ENCODE assay signal across 17 cellular contexts in the genomic region with DNA sequence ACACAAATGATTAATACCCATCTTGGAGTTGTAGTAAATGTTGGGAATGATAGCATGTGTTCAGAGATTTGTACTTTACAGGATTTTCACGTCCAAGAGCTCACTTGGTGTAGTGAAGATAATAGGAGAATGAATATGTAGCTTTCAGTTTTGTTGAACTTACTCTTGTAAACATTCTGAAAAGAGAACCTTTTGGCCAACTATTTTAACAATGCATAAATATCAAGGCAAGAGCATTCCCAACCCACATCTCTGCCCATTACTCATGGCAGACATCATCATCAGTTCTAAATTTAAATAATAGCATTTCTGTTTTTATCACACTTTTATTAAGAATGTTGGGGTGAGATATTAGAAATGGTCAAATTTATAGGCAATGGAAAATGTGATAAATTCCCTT.
DNase-seq lines count a peak whose midpoint lies in the region; ATAC-seq and TF ChIP-seq lines count a peak whose summit lies in the region.
"Had no signal": no experiment of that assay in that cellular context is flagged by ENCODE, and none has a peak within 500 bp of the region (broad histone marks: within the 10 kb centered on the region; RNA-seq: fewer than 3 reads in every experiment).

No MANE protein-coding gene starts in this region.

- H3K27me3 ChIP-seq in GM23248 (replicated peaks; ENCODE audit: insufficient read depth) (no peaks in the 10 kb centered on the region), gastroesophageal sphincter (no peaks in the 10 kb centered on the region), skeletal muscle satellite cell (ENCODE audit: control insufficient read depth, insufficient read depth, low read length) (no peaks in the 10 kb centered on the region)
- H3K27me3 ChIP-seq: BE2C had no signal

- in situ Hi-C loops in GM23248 (cut with MboI): no loop called here

- H4K20me1 ChIP-seq in GM23248 (ENCODE audit: insufficient read depth): no peaks in the 10 kb centered on the region

- H3K27ac ChIP-seq in GM23248 (peak overlapping the region; percentile 39), gastroesophageal sphincter (peak overlapping the region; percentile 48 to 61 (median 52))
- H3K27ac ChIP-seq: SK-N-MC had no signal

- no peaks in the 10 kb centered on the region for H3K9me3 ChIP-seq in GM23248 (ENCODE audit: low read depth)
- H3K9me3 ChIP-seq in gastroesophageal sphincter: no peaks in the 10 kb centered on the region
- H3K9me3 ChIP-seq in skeletal muscle satellite cell (replicated peaks; ENCODE audit: low read length): no peaks in the 10 kb centered on the region
- H3K9me3 ChIP-seq: BE2C had no signal

- H3K9ac ChIP-seq in GM23248 (no peak overlapping the region), skeletal muscle satellite cell (ENCODE audit: low read depth, low read length) (no peak overlapping the region)

- H3K4me3 Mint-ChIP-seq in natural killer cell treated with Interleukin-12 subunit alpha and Interleukin-12 subunit beta and Interleukin-15 and Interleukin-18, amount 100 ng/mL, for 72 hours: no peak overlapping the region
- H3K4me3 Mint-ChIP-seq: CD4-positive, alpha-beta T cell had no signal

- no peak for TF ChIP-seq POLR2A in gastroesophageal sphincter (IDR thresholded peaks at IDR 0.05)

- H3K9me3 Mint-ChIP-seq in natural killer cell treated with Interleukin-12 subunit alpha and Interleukin-12 subunit beta and Interleukin-15 and Interleukin-18, amount 100 ng/mL, for 72 hours: no peaks in the 10 kb centered on the region
- H3K9me3 Mint-ChIP-seq: CD4-positive, alpha-beta T cell had no signal

- peak overlapping the region; percentile 62 for H3K4me2 ChIP-seq in GM23248 (ENCODE audit: unreplicated experiment)
- peak overlapping the region; percentile 52 for H3K4me2 ChIP-seq in skeletal muscle satellite cell (ENCODE audit: low read length)

- DNase-seq in GM23248: peak; percentile 38
- DNase-seq in cardiac fibroblast (ENCODE audit: low read depth in 2 of 2): peak; percentile 18 to 19
- DNase-seq in natural killer cell treated with Interleukin-12 subunit alpha and Interleukin-12 subunit beta and Interleukin-15 and Interleukin-18, amount 100 ng/mL, for 72 hours (ENCODE audit: low spot score): no peak
- no peak for DNase-seq in OCI-M2 (lab: John Stamatoyannopoulos, UW; ENCODE audit: unreplicated experiment)
- no peak for DNase-seq in DMS 273 treated with DMSO at 0.1 percent for 48 hours (lab: John Stamatoyannopoulos, UW)
- DNase-seq: BE2C; Calu3; CD4-positive, alpha-beta T cell; DMS79; Karpas-422; MM.1S; NCI-H1694; NCI-H524 treated with DMSO at 0.1 percent for 48 hours; Right ventricle myocardium superior had no signal

- H3K27me3 Mint-ChIP-seq in natural killer cell treated with Interleukin-12 subunit alpha and Interleukin-12 subunit beta and Interleukin-15 and Interleukin-18, amount 100 ng/mL, for 72 hours: no peaks in the 10 kb centered on the region
- H3K27me3 Mint-ChIP-seq: CD4-positive, alpha-beta T cell had no signal

- no peak for TF ChIP-seq EP300 in gastroesophageal sphincter (IDR thresholded peaks at IDR 0.05)

- peaks cover 24% of the 10 kb centered on the region for H3K4me1 ChIP-seq in GM23248 (ENCODE audit: insufficient read depth)
- H3K4me1 ChIP-seq in gastroesophageal sphincter: peaks cover 7 to 68% (median 24%) of the 10 kb centered on the region in 3 donors
- H3K4me1 ChIP-seq in skeletal muscle satellite cell (ENCODE audit: control insufficient read depth, insufficient read depth, low read length): peaks cover 20% of the 10 kb centered on the region
- H3K4me1 ChIP-seq: BE2C had no signal

- H3K9me2 ChIP-seq in GM23248 (ENCODE audit: insufficient read depth): no peaks in the 10 kb centered on the region

- peaks cover 14% of the 10 kb centered on the region; the same call in 1 of the 2 replicates for H3F3A ChIP-seq in GM23248 (ENCODE audit: insufficient read depth)

- H3K79me2 ChIP-seq in GM23248 (ENCODE audit: insufficient read depth): peaks cover 28% of the 10 kb centered on the region; the same call in 1 of the 2 replicates

- peaks cover 14 to 24% of the 10 kb centered on the region in 2 donors for H3K4me1 Mint-ChIP-seq in natural killer cell treated with Interleukin-12 subunit alpha and Interleukin-12 subunit beta and Interleukin-15 and Interleukin-18, amount 100 ng/mL, for 72 hours (ENCODE audit: low read depth in 2 of 2)

- H3K36me3 ChIP-seq in GM23248 (ENCODE audit: low read depth) (no peaks in the 10 kb centered on the region), gastroesophageal sphincter (peaks cover 3 to 18% of the 10 kb centered on the region in 2 donors), skeletal muscle satellite cell (ENCODE audit: insufficient read depth, low read length) (peaks cover 5% of the 10 kb centered on the region)
- H3K36me3 ChIP-seq: BE2C had no signal

- no peak for ATAC-seq in gastroesophageal sphincter
- no peak for ATAC-seq in natural killer cell treated with Interleukin-12 subunit alpha and Interleukin-12 subunit beta and Interleukin-15 and Interleukin-18, amount 100 ng/mL, for 72 hours

- WGBS in GM23248 (ENCODE audit: low coverage in 1 of 2, low lambda C conversion rate in 2 of 2, missing lambda C conversion rate in 2 of 2), 2 experiments: 92 to 93% methylated on average over 1 of the region's 1 CpG
- WGBS in gastroesophageal sphincter (ENCODE audit: low coverage in 1 of 2), 2 donors: 22 to 32% methylated on average over 1 of the region's 1 CpG

- H3K36me3 Mint-ChIP-seq in natural killer cell treated with Interleukin-12 subunit alpha and Interleukin-12 subunit beta and Interleukin-15 and Interleukin-18, amount 100 ng/mL, for 72 hours: peaks cover 5% of the 10 kb centered on the region

- H3K27ac Mint-ChIP-seq in natural killer cell treated with Interleukin-12 subunit alpha and Interleukin-12 subunit beta and Interleukin-15 and Interleukin-18, amount 100 ng/mL, for 72 hours: peak overlapping the region in 1 of 2 donors; percentile 48
- H3K27ac Mint-ChIP-seq: CD4-positive, alpha-beta T cell had no signal

- H2AFZ ChIP-seq in GM23248: no peak overlapping the region

- H3K4me3 ChIP-seq in GM23248: peak overlapping the region; percentile 15; the same call in 1 of the 2 replicates
- no peak overlapping the region for H3K4me3 ChIP-seq in cardiac fibroblast (replicated peaks in 1 of 2; ENCODE audit: low read depth in 2 of 2, low read length in 2 of 2)
- H3K4me3 ChIP-seq in gastroesophageal sphincter: no peak overlapping the region
- H3K4me3 ChIP-seq in skeletal muscle satellite cell (ENCODE audit: low read length): peak overlapping the region; percentile 24
- H3K4me3 ChIP-seq: SK-N-MC had no signal

- TF ChIP-seq CTCF in cardiac fibroblast (IDR thresholded peaks at IDR 0.05; ENCODE audit: low read depth, low read length) (no peak), gastroesophageal sphincter (IDR thresholded peaks at IDR 0.05) (no peak)

Comparison
In these comparisons a context has a peak if more than half of its experiments do, and no peak if none do; other contexts are left out.
1. DNase-seq: peak in GM23248 (single experiment) and cardiac fibroblast (2 of 2); none in natural killer cell treated with Interleukin-12 subunit alpha and Interleukin-12 subunit beta and Interleukin-15 and Interleukin-18, amount 100 ng/mL, for 72 hours (single experiment), OCI-M2 (single experiment) and DMS 273 treated with DMSO at 0.1 percent for 48 hours (single experiment).
2. H3K4me3 ChIP-seq: peak in GM23248 (single experiment) and skeletal muscle satellite cell (single experiment); none in cardiac fibroblast (0 of 2) and gastroesophageal sphincter (0 of 2).